19 cellular contexts compared by ENCODE assay signal in the genomic region with DNA sequence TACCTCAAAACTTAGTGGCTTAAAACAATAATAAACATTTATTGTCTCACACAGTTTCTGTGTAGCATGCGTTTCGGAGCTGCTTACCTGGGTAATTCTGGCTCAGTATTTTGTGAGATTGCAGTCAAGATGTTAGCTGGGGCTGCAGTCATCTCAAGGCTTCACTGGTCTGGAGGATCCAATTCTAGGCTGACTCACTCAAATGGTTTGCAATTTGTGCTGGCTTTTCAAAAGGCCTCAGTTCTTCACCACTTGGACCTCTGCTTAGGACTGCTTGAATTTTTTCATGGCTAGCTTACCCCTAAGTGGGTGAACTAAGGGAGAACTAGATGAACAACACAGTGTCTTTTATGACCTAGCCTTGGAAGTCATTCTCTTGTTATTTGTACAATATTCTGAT. TPM values are rescaled to one million over a fixed set of nuclear protein-coding genes. Genes with fewer than 3 reads are reported as not detected.
A peak's percentile ranks its signal among the peaks of the same experiment; 100 is the strongest.
DNase-seq lines count a peak whose midpoint lies in the region; ATAC-seq and TF ChIP-seq lines count a peak whose summit lies in the region.
"Had no signal": no experiment of that assay in that cellular context is flagged by ENCODE, and none has a peak within 500 bp of the region (broad histone marks: within the 10 kb centered on the region; RNA-seq: fewer than 3 reads in every experiment).

No MANE protein-coding gene starts in this region.

- no peak for TF ChIP-seq POLR2A in IMR-90 (IDR thresholded peaks at IDR 0.05; ENCODE audit: low read depth, low read length)

- dilution Hi-C loops in IMR-90 (cut with HindIII; ENCODE audit: low sequenced_read_pairs, unreplicated experiment) = no loop called here

- POLR2A ChIA-PET in IMR-90 (lab: Charles Lee; ENCODE audit: unreplicated experiment) = interaction anchor here (0.5 kb wide), 1 partner anchor 238 kb away, joined by 3 read pairs; no protein-coding TSS in a partner anchor

- H4K5ac ChIP-seq in IMR-90 (ENCODE audit: low read depth, low read length) = no peak overlapping the region

- H3K79me1 ChIP-seq in IMR-90 (ENCODE audit: low read depth in 1 of 2, low read length in 2 of 2) = peaks cover 23 to 30% of the 10 kb centered on the region in 2 experiments; a peak in 3 of 4 replicates

- H3K9ac ChIP-seq in IMR-90 (ENCODE audit: low read depth, low read length) = no peak overlapping the region
- H3K9ac ChIP-seq: KMS-11 had no signal

- no peak overlapping the region for H3K56ac ChIP-seq in IMR-90 (ENCODE audit: extremely low read depth, insufficient read depth, low read length)

- H4K91ac ChIP-seq in IMR-90 (ENCODE audit: insufficient read depth, low read depth, low read length) = no peak overlapping the region

- no peak for TF ChIP-seq CTCF in IMR-90 (conservative IDR thresholded peaks at IDR 0.05; ENCODE audit: low read depth, low read length)
- TF ChIP-seq CTCF in brain microvascular endothelial cell (IDR thresholded peaks at IDR 0.05; ENCODE audit: low read depth, low read length, missing control alignments) = no peak
- no peak for TF ChIP-seq CTCF in fibroblast of the aortic adventitia (IDR thresholded peaks at IDR 0.05; ENCODE audit: insufficient read depth, low read length)

- H3K9me1 ChIP-seq in IMR-90 (ENCODE audit: insufficient read depth, low read length) = no peaks in the 10 kb centered on the region

- H2BK120ac ChIP-seq in IMR-90 (ENCODE audit: low read depth, low read length) = no peak overlapping the region

- CTCF ChIA-PET in IMR-90 (lab: Yijun Ruan, JAX) = no interaction called here

- no peaks in the 10 kb centered on the region for H3K4me1 ChIP-seq in IMR-90 (ENCODE audit: control insufficient read depth, insufficient read depth, low read length)

- no peak overlapping the region for H3K18ac ChIP-seq in IMR-90 (ENCODE audit: low read depth, low read length)

- no peak for TF ChIP-seq RAD21 in IMR-90 (IDR thresholded peaks at IDR 0.05; ENCODE audit: low read length)

- H2AFZ ChIP-seq in IMR-90 (replicated peaks; ENCODE audit: low read length, poor library complexity) = no peak overlapping the region

- H3K27me3 ChIP-seq in IMR-90 (ENCODE audit: control insufficient read depth, insufficient read depth, low read length) (no peaks in the 10 kb centered on the region), brain microvascular endothelial cell (replicated peaks) (no peaks in the 10 kb centered on the region)
- H3K27me3 ChIP-seq: MG63 had no signal

- H3K36me3 ChIP-seq in IMR-90 (ENCODE audit: control insufficient read depth, insufficient read depth, low read length) (no peaks in the 10 kb centered on the region), brain microvascular endothelial cell (replicated peaks) (no peaks in the 10 kb centered on the region)
- H3K36me3 ChIP-seq: MG63 had no signal

- no peak overlapping the region for H3K23ac ChIP-seq in IMR-90 (ENCODE audit: low read depth, low read length)

- H3K9me3 ChIP-seq in IMR-90 (ENCODE audit: control insufficient read depth, insufficient read depth, low read length) = no peaks in the 10 kb centered on the region

- no peak overlapping the region for H4K8ac ChIP-seq in IMR-90 (ENCODE audit: low read depth in 2 of 2, low read length in 2 of 2)

- H4K20me1 ChIP-seq in IMR-90 (ENCODE audit: insufficient read depth, low read length) = peaks cover 11% of the 10 kb centered on the region; the same call in 1 of the 2 replicates

- no peak overlapping the region for H3K27ac ChIP-seq in IMR-90 (ENCODE audit: insufficient read depth, low read length)
- no peak overlapping the region for H3K27ac ChIP-seq in brain microvascular endothelial cell
- H3K27ac ChIP-seq: KMS-11 had no signal

- H2AK5ac ChIP-seq in IMR-90 (ENCODE audit: low read depth, low read length) = no peak overlapping the region

- H2AK9ac ChIP-seq in IMR-90 (replicated peaks; ENCODE audit: low read depth, low read length, poor library complexity) = no peak overlapping the region

- H3K4me3 ChIP-seq in IMR-90 (ENCODE audit: insufficient read depth, low read depth, low read length) (no peak overlapping the region), brain microvascular endothelial cell (ENCODE audit: low read depth, low read length) (no peak overlapping the region), fibroblast of the aortic adventitia (ENCODE audit: low read depth, low read length) (no peak overlapping the region)
- H3K4me3 ChIP-seq: MG63 had no signal

- no TSS peak for BruUV-seq in IMR-90 (replicated peaks; lab: Mats Ljungman, UMichigan)

- ATAC-seq in IMR-90 (ENCODE audit: low read depth) = peak; percentile 72
- no peak for ATAC-seq in GM21390 (IDR thresholded peaks at IDR 0.05; ENCODE audit: unreplicated experiment)
- ATAC-seq: HepG2, Right ventricle myocardium inferior had no signal

- WGBS in IMR-90 (ENCODE audit: extremely low coverage in 2 of 2, insufficient read length in 1 of 2), 2 experiments = no CpG with 5 or more reads among the region's 2 CpGs

- DNase-seq in EH (ENCODE audit: low read depth) = peak; percentile 27
- peak; percentile 59 for DNase-seq in IMR-90
- peak; percentile 15 for DNase-seq in brain microvascular endothelial cell
- peak; percentile 18 for DNase-seq in fibroblast of the aortic adventitia (ENCODE audit: low read depth)
- DNase-seq in globus pallidus (ENCODE audit: low spot score) = no peak
- no peak for DNase-seq in medulla oblongata (ENCODE audit: extremely low spot score)
- DNase-seq in OCI-M1 (lab: John Stamatoyannopoulos, UW) = no peak
- DNase-seq: DMS 273 treated with DMSO at 0.1 percent for 48 hours; HFFc6; MG63; NCI-H1092 treated with DMSO at 0.1 percent for 48 hours; NCI-H1694; NCI-H510A; NCI-H748 treated with DMSO at 0.1 percent for 48 hours; NK-92 treated with Interleukin-12 subunit alpha and Interleukin-12 subunit beta, amount 100 ng/mL, for 24 hours had no signal

- no peak overlapping the region for H2BK5ac ChIP-seq in IMR-90 (ENCODE audit: low read depth, low read length, poor library complexity, severe bottlenecking)

- H2BK20ac ChIP-seq in IMR-90 (ENCODE audit: low read depth, low read length) = no peak overlapping the region

- intact Hi-C loops in IMR-90 (cut with micrococcal nuclease) = no loop called here

- H3K4me2 ChIP-seq in IMR-90 (ENCODE audit: low read depth, low read length) = no peak overlapping the region
- H3K4me2 ChIP-seq: KMS-11 had no signal

- no peak overlapping the region for H3K14ac ChIP-seq in IMR-90 (replicated peaks; ENCODE audit: low read depth, low read length)

- H2BK15ac ChIP-seq in IMR-90 (ENCODE audit: low read depth, low read length) = no peak overlapping the region

- in situ Hi-C loops in IMR-90 (cut with MboI; ENCODE audit: low sequenced_read_pairs) (no loop called here), brain microvascular endothelial cell (cut with HindIII; ENCODE audit: low pct_ligation_motif_present, low sequenced_read_pairs) (no loop called here)

- H3K4ac ChIP-seq in IMR-90 (ENCODE audit: low read depth, low read length) = no peak overlapping the region

TF ChIP-seq in IMR-90, 13 proteins besides CTCF, POLR2A, EP300 and RAD21:
- no peak for TF ChIP-seq NFE2L2 (IDR thresholded peaks at IDR 0.05; ENCODE audit: low read depth, low read length)
- TF ChIP-seq, protein P1, sequence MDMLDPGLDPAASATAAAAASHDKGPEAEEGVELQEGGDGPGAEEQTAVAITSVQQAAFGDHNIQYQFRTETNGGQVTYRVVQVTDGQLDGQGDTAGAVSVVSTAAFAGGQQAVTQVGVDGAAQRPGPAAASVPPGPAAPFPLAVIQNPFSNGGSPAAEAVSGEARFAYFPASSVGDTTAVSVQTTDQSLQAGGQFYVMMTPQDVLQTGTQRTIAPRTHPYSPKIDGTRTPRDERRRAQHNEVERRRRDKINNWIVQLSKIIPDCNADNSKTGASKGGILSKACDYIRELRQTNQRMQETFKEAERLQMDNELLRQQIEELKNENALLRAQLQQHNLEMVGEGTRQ (IDR thresholded peaks at IDR 0.05; ENCODE audit: low read depth, low read length) = no peak
- TF ChIP-seq MXI1 (IDR thresholded peaks at IDR 0.05; ENCODE audit: borderline replicate concordance, low read depth, low read length) = no peak
- TF ChIP-seq, protein P2, sequence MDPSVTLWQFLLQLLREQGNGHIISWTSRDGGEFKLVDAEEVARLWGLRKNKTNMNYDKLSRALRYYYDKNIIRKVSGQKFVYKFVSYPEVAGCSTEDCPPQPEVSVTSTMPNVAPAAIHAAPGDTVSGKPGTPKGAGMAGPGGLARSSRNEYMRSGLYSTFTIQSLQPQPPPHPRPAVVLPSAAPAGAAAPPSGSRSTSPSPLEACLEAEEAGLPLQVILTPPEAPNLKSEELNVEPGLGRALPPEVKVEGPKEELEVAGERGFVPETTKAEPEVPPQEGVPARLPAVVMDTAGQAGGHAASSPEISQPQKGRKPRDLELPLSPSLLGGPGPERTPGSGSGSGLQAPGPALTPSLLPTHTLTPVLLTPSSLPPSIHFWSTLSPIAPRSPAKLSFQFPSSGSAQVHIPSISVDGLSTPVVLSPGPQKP (IDR thresholded peaks at IDR 0.05; ENCODE audit: borderline replicate concordance, low read depth, low read length) = no peak
- no peak for TF ChIP-seq CHD1 (IDR thresholded peaks at IDR 0.05; ENCODE audit: low read depth, low read length)
- no peak for TF ChIP-seq FOS (IDR thresholded peaks at IDR 0.05; ENCODE audit: low read depth, low read length)
- TF ChIP-seq RCOR1 (IDR thresholded peaks at IDR 0.05; ENCODE audit: insufficient replicate concordance, low read length) = no peak
- TF ChIP-seq RFX5 (IDR thresholded peaks at IDR 0.05; ENCODE audit: low read depth, low read length) = no peak
- no peak for TF ChIP-seq SMC3 (IDR thresholded peaks at IDR 0.05; ENCODE audit: low read depth, low read length)

RNA-seq across cellular contexts. Expression of a gene that starts 21.0 kb away (rescaled TPM):
- total RNA-seq in IMR-90 (2012; rRNA removed) (25.1 and 25.3 TPM in 2 replicates), fibroblast of the aortic adventitia (ENCODE audit: low replicate concordance) (11.9 and 31.8 TPM in 2 replicates)
- polyA plus RNA-seq in IMR-90 (2012; rRNA removed) = 10.8 and 11.8 TPM in 2 replicates
- polyA plus RNA-seq in IMR-90 (2012; cell fraction: cytosol; rRNA removed) = 2.6 and 4.2 TPM in 2 replicates
- 0.82 and 6.8 TPM in 2 replicates for polyA plus RNA-seq in IMR-90 (2012; cell fraction: nucleus; rRNA removed; ENCODE audit: low replicate concordance)

Comparison
In these comparisons a context has a peak if more than half of its experiments do, and no peak if none do; other contexts are left out.
1. DNase-seq: peak in EH (single experiment), IMR-90 (single experiment), brain microvascular endothelial cell (single experiment) and fibroblast of the aortic adventitia (single experiment); none in globus pallidus (single experiment), medulla oblongata (single experiment) and OCI-M1 (single experiment).